In the genomic region with DNA sequence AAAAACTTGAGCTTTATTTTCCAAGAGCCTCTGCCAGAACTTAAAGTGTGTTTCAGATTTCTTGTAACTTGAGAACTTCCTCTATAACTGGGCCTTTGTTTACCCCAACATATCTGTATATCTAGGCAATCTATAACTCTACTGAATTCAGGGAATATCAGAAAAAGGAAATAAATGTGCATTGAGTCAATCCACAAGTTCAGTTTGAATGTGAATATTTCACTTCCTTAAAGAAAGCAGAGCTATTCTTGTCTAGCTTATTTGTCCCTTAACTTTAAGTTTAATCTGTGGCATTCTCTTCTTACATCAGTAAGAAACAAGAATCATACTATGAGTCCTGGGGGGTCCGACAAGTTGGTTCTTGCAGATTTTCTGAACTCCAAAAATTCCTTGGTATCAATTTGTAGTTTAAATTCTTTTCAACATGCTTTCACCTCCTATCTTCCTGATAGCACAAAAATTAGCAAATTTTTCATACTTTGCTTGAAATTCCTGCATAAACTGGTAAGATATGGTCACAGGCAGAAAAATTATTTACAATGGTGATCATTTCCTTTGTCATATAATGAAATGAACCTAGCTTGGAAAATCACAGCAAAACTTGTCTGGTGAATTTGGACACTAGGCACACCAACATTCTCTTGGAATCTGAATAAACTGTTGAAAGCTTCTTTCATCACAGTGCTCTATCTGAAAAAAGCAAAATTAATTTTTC, we compare ENCODE assay signal across 20 cellular contexts. TPM values are rescaled to one million over a fixed set of nuclear protein-coding genes. Genes with fewer than 3 reads are reported as not detected.
A peak's percentile ranks its signal among the peaks of the same experiment; 100 is the strongest.
DNase-seq lines count a peak whose midpoint lies in the region; ATAC-seq and TF ChIP-seq lines count a peak whose summit lies in the region.
"Had no signal": no experiment of that assay in that cellular context is flagged by ENCODE, and none has a peak within 500 bp of the region (broad histone marks: within the 10 kb centered on the region; RNA-seq: fewer than 3 reads in every experiment).

No MANE protein-coding gene starts in this region.

- H3K9me3 Mint-ChIP-seq in natural killer cell treated with Interleukin-12 subunit alpha and Interleukin-12 subunit beta and Interleukin-15 and Interleukin-18, amount 100 ng/mL, for 72 hours = no peaks in the 10 kb centered on the region
- H3K9me3 Mint-ChIP-seq in natural killer cell = no peaks in the 10 kb centered on the region
- peaks cover 5% of the 10 kb centered on the region for H3K9me3 Mint-ChIP-seq in activated CD4-positive, alpha-beta T cell treated with anti-CD3 and anti-CD28 coated beads, Interleukin-2, amount 10 ng/mL, durations not matched to agents 24 days and 14 days
- H3K9me3 Mint-ChIP-seq: nephron had no signal

- H3K36me3 ChIP-seq in spleen (no peaks in the 10 kb centered on the region), body of pancreas (replicated peaks in 1 of 2; ENCODE audit: insufficient read depth in 1 of 2, low read depth in 2 of 2) (no peaks in the 10 kb centered on the region)

- H3K27ac ChIP-seq in spleen (no peak overlapping the region), body of pancreas (no peak overlapping the region)

- H3K4me1 ChIP-seq in spleen (peaks cover 0 to 30% (median 15%) of the 10 kb centered on the region in 6 donors), body of pancreas (no peaks in the 10 kb centered on the region)

- no peak for DNase-seq in natural killer cell treated with Interleukin-12 subunit alpha and Interleukin-12 subunit beta and Interleukin-15 and Interleukin-18, amount 100 ng/mL, for 72 hours (ENCODE audit: low spot score)
- DNase-seq in natural killer cell (no peak), spleen (no peak), body of pancreas (no peak), NCI-H446 (lab: John Stamatoyannopoulos, UW) (no peak)
- DNase-seq in activated CD4-positive, alpha-beta T cell treated with anti-CD3 and anti-CD28 coated beads, Interleukin-2, amount 10 ng/mL, durations not matched to agents 24 days and 14 days = no peak
- DNase-seq: 8988T; activated CD4-positive, alpha-beta T cell treated with anti-CD3 and anti-CD28 coated beads for 36 hours; activated naive CD8-positive, alpha-beta T cell treated with anti-CD3 and anti-CD28 coated beads, Interleukin-2, amount 50 U/mL, for 24 hours; activated T-cell treated with anti-CD3 and anti-CD28 coated beads, Interleukin-2, amount 50 U/mL, for 1 hour; C1 segment of cervical spinal cord; DMS79; KG1; NCI-H1436; NCI-H2227 treated with DMSO at 0.1 percent for 48 hours; stimulated activated CD4-positive, alpha-beta T cell treated with anti-CD3 and anti-CD28 coated beads, Interleukin-15, amount 100 ng/mL, for 24 hours had no signal

- peaks cover 0 to 5% (median 0%) of the 10 kb centered on the region in 8 donors for H3K9me3 ChIP-seq in spleen
- H3K9me3 ChIP-seq in body of pancreas = no peaks in the 10 kb centered on the region

- ATAC-seq in natural killer cell treated with Interleukin-12 subunit alpha and Interleukin-12 subunit beta and Interleukin-15 and Interleukin-18, amount 100 ng/mL, for 72 hours = peak in 1 of 2 donors; percentile 34
- ATAC-seq in natural killer cell = no peak
- peak; percentile 42 for ATAC-seq in HG02588 (IDR thresholded peaks at IDR 0.05; ENCODE audit: unreplicated experiment)
- ATAC-seq in HG03442 (IDR thresholded peaks at IDR 0.05; ENCODE audit: unreplicated experiment) = peak; percentile 51
- ATAC-seq in body of pancreas = no peak
- ATAC-seq: activated CD4-positive, alpha-beta T cell treated with anti-CD3 and anti-CD28 coated beads for 36 hours had no signal

- no peak for TF ChIP-seq POLR2A in spleen (IDR thresholded peaks at IDR 0.05)
- TF ChIP-seq POLR2A in body of pancreas (IDR thresholded peaks at IDR 0.05) = no peak

- H3K27me3 Mint-ChIP-seq in natural killer cell treated with Interleukin-12 subunit alpha and Interleukin-12 subunit beta and Interleukin-15 and Interleukin-18, amount 100 ng/mL, for 72 hours = peaks cover 0 to 3% of the 10 kb centered on the region in 2 donors
- H3K27me3 Mint-ChIP-seq in natural killer cell (ENCODE audit: low read depth in 2 of 2) = peaks cover 0 to 12% of the 10 kb centered on the region in 2 donors
- H3K27me3 Mint-ChIP-seq in activated CD4-positive, alpha-beta T cell treated with anti-CD3 and anti-CD28 coated beads, Interleukin-2, amount 10 ng/mL, durations not matched to agents 24 days and 14 days = no peaks in the 10 kb centered on the region
- H3K27me3 Mint-ChIP-seq: activated naive CD8-positive, alpha-beta T cell treated with anti-CD3 and anti-CD28 coated beads, Interleukin-2, amount 50 U/mL, for 24 hours had no signal

- H3K4me3 ChIP-seq in spleen (no peak overlapping the region), body of pancreas (no peak overlapping the region)

- intact Hi-C loops in natural killer cell (cut with micrococcal nuclease) (no loop called here), spleen (cut with DNase I; ENCODE audit: low total_unique reads) (no loop called here), body of pancreas (cut with DNase I) (no loop called here)
- intact Hi-C loops in activated CD4-positive, alpha-beta T cell treated with anti-CD3 and anti-CD28 coated beads, Interleukin-2, amount 10 ng/mL, durations not matched to agents 24 days and 14 days (cut with micrococcal nuclease) = no loop called here

- no peak for TF ChIP-seq CTCF in natural killer cell (IDR thresholded peaks at IDR 0.05)
- no peak for TF ChIP-seq CTCF in spleen (IDR thresholded peaks at IDR 0.05 in 8 of 11, conservative IDR thresholded peaks at IDR 0.05 in 3 of 11)
- TF ChIP-seq CTCF in body of pancreas (IDR thresholded peaks at IDR 0.05) = no peak

- peaks cover 36 to 45% of the 10 kb centered on the region in 2 donors for H3K4me1 Mint-ChIP-seq in natural killer cell treated with Interleukin-12 subunit alpha and Interleukin-12 subunit beta and Interleukin-15 and Interleukin-18, amount 100 ng/mL, for 72 hours (ENCODE audit: low read depth in 2 of 2)
- peaks cover 16 to 17% of the 10 kb centered on the region in 2 donors for H3K4me1 Mint-ChIP-seq in natural killer cell
- peaks cover 34% of the 10 kb centered on the region for H3K4me1 Mint-ChIP-seq in activated CD4-positive, alpha-beta T cell treated with anti-CD3 and anti-CD28 coated beads, Interleukin-2, amount 10 ng/mL, durations not matched to agents 24 days and 14 days

- WGBS in spleen, 5 donors = 76 to 84% (median 81%) methylated on average over 1 of the region's 1 CpG
- 60 to 69% methylated on average over 1 of the region's 1 CpG for WGBS in body of pancreas, 2 donors

- H3K36me3 Mint-ChIP-seq in natural killer cell treated with Interleukin-12 subunit alpha and Interleukin-12 subunit beta and Interleukin-15 and Interleukin-18, amount 100 ng/mL, for 72 hours = no peaks in the 10 kb centered on the region
- no peaks in the 10 kb centered on the region for H3K36me3 Mint-ChIP-seq in natural killer cell
- peaks cover 1% of the 10 kb centered on the region for H3K36me3 Mint-ChIP-seq in activated CD4-positive, alpha-beta T cell treated with anti-CD3 and anti-CD28 coated beads, Interleukin-2, amount 10 ng/mL, durations not matched to agents 24 days and 14 days (ENCODE audit: low read depth)

- peak overlapping the region in 1 of 2 donors; percentile 33 for H3K27ac Mint-ChIP-seq in natural killer cell treated with Interleukin-12 subunit alpha and Interleukin-12 subunit beta and Interleukin-15 and Interleukin-18, amount 100 ng/mL, for 72 hours
- H3K27ac Mint-ChIP-seq in natural killer cell = no peak overlapping the region
- H3K27ac Mint-ChIP-seq in activated CD4-positive, alpha-beta T cell treated with anti-CD3 and anti-CD28 coated beads, Interleukin-2, amount 10 ng/mL, durations not matched to agents 24 days and 14 days = no peak overlapping the region
- H3K27ac Mint-ChIP-seq: activated CD4-positive, alpha-beta T cell treated with anti-CD3 and anti-CD28 coated beads for 36 hours; nephron; T-helper 2 cell treated with Interferon-gamma antibody and Interleukin-4, amounts not matched to agents 5 μg/mL and 100 μg/mL, for 36 hours had no signal

- H3K4me3 Mint-ChIP-seq in natural killer cell treated with Interleukin-12 subunit alpha and Interleukin-12 subunit beta and Interleukin-15 and Interleukin-18, amount 100 ng/mL, for 72 hours = peak overlapping the region; percentile 21
- H3K4me3 Mint-ChIP-seq in natural killer cell = no peak overlapping the region
- H3K4me3 Mint-ChIP-seq in activated CD4-positive, alpha-beta T cell treated with anti-CD3 and anti-CD28 coated beads, Interleukin-2, amount 10 ng/mL, durations not matched to agents 24 days and 14 days = no peak overlapping the region
- H3K4me3 Mint-ChIP-seq: activated CD4-positive, alpha-beta T cell treated with anti-CD3 and anti-CD28 coated beads for 36 hours; activated naive CD8-positive, alpha-beta T cell treated with anti-CD3 and anti-CD28 coated beads, Interleukin-2, amount 50 U/mL, for 24 hours; nephron; T-helper 2 cell treated with Interferon-gamma antibody and Interleukin-4, amounts not matched to agents 5 μg/mL and 100 μg/mL, for 36 hours had no signal

- H3K27me3 ChIP-seq in spleen (replicated peaks in 1 of 7) = no peaks in the 10 kb centered on the region
- H3K27me3 ChIP-seq in body of pancreas = no peaks in the 10 kb centered on the region

RNA-seq across cellular contexts. Expression of gene ITGA1, which starts 19.8 kb away (rescaled TPM):
- total RNA-seq in natural killer cell treated with Interleukin-12 subunit alpha and Interleukin-12 subunit beta and Interleukin-15 and Interleukin-18, amount 100 ng/mL, for 72 hours = 100 to 1,000 TPM; 129 to 136 TPM
- total RNA-seq in natural killer cell (under 1 TPM; 0.45 to 0.82 (median 0.47) TPM), spleen (100 to 1,000 TPM; 197 to 505 (median 301) TPM), body of pancreas (10 to 100 TPM in 1 of 2 donors, 1 to 10 TPM in 1; 6.9 to 11.2 TPM)
- 10 to 100 TPM in 1 of 3 donors, 1 to 10 TPM in 2; 8.3 to 17.0 (median 9.0) TPM for polyA plus RNA-seq in spleen
- total RNA-seq in activated CD4-positive, alpha-beta T cell treated with anti-CD3 and anti-CD28 coated beads, Interleukin-2, amount 10 ng/mL, durations not matched to agents 24 days and 14 days = 1.6 and 2.2 TPM in 2 replicates

RNA-seq across cellular contexts. Expression of gene PELO, which starts 19.8 kb away (rescaled TPM):
- 100 to 1,000 TPM in 1 of 2 donors, 10 to 100 TPM in 1; 71.4 to 122 TPM for total RNA-seq in natural killer cell treated with Interleukin-12 subunit alpha and Interleukin-12 subunit beta and Interleukin-15 and Interleukin-18, amount 100 ng/mL, for 72 hours
- 1 to 10 TPM; 2.6 to 3.9 (median 3.7) TPM for total RNA-seq in natural killer cell
- 100 to 1,000 TPM in 3 of 7 donors, 10 to 100 TPM in 4; 41.0 to 169 (median 92.9) TPM for total RNA-seq in spleen
- 10 to 100 TPM; 10.4 to 24.2 (median 17.7) TPM for polyA plus RNA-seq in spleen
- total RNA-seq in body of pancreas = 1 to 10 TPM; 3.6 to 8.3 TPM
- 20.0 and 21.2 TPM in 2 replicates for total RNA-seq in activated CD4-positive, alpha-beta T cell treated with anti-CD3 and anti-CD28 coated beads, Interleukin-2, amount 10 ng/mL, durations not matched to agents 24 days and 14 days

Comparison
In these comparisons a context has a peak if more than half of its experiments do, and no peak if none do; other contexts are left out.
1. RNA of gene ITGA1, which starts 19.8 kb away (total RNA-seq): 197 to 505 TPM in spleen and 129 to 136 TPM in natural killer cell treated with Interleukin-12 subunit alpha and Interleukin-12 subunit beta and Interleukin-15 and Interleukin-18, amount 100 ng/mL, for 72 hours; 6.9 to 11.2 TPM in body of pancreas, 1.6 to 2.2 TPM in activated CD4-positive, alpha-beta T cell treated with anti-CD3 and anti-CD28 coated beads, Interleukin-2, amount 10 ng/mL, durations not matched to agents 24 days and 14 days and 0.45 to 0.82 TPM in natural killer cell; every median in the first group is over 10 times any median in the second.
2. ATAC-seq: peak in HG02588 (single experiment) and HG03442 (single experiment); none in natural killer cell (0 of 3) and body of pancreas (single experiment).